8 cellular contexts compared by ENCODE assay signal in genomic region chr3:51146781-51147180, GRCh38.
"Had no signal": no experiment of that assay in that cellular context is flagged by ENCODE, and none has a peak within 500 bp of the region (broad histone marks: within the 10 kb centered on the region; RNA-seq: fewer than 3 reads in every experiment).

No MANE protein-coding gene starts in this region.

- H3K4me3 ChIP-seq: GM23248, GM23338, HAP-1 had no signal

- H3K36me3 ChIP-seq: HAP-1 had no signal

- H3K9me3 ChIP-seq: HAP-1 had no signal

- H3K27ac ChIP-seq: GM23248 had no signal

- H3K4me1 ChIP-seq: HAP-1 had no signal

- DNase-seq: GM23248, GOT3, H7, H9, HCEC 1CT, HFFc6 had no signal
